Comparison of ENCODE assay signal across 16 cellular contexts in the genomic region with DNA sequence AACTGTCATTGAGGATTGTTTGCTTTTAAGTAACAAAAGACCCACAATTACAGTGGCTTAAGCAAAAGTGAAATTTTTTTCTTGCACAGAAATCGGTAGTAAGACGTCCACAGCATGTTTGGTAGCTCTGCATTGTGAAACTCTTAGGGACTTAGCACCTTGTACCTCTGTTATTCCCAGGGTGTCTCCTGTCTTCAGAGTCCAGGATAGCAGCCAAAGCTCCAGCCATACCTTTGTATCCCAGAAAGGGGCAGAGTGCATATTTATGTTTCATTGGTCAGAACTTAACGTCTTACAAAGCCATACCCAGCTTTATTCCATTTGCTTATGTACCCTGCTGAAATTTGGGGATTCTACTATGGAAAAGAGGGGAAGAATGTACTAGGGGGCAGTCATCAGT. TPM values are rescaled to one million over a fixed set of nuclear protein-coding genes. Genes with fewer than 3 reads are reported as not detected.
DNase-seq lines count a peak whose midpoint lies in the region; ATAC-seq, FAIRE-seq and TF ChIP-seq lines count a peak whose summit lies in the region.
"Had no signal": no experiment of that assay in that cellular context is flagged by ENCODE, and none has a peak within 500 bp of the region (broad histone marks: within the 10 kb centered on the region; RNA-seq: fewer than 3 reads in every experiment).

No MANE protein-coding gene starts in this region.

- no peak overlapping the region for H2AFZ ChIP-seq in HepG2 (ENCODE audit: low read length)

- H3K4me1 ChIP-seq in HepG2 (ENCODE audit: insufficient read depth, low read length) (no peaks in the 10 kb centered on the region), heart left ventricle (peaks cover 0 to 33% (median 8%) of the 10 kb centered on the region in 12 donors)

- no peak overlapping the region for H3K9ac ChIP-seq in HepG2 (ENCODE audit: insufficient read depth, low read depth, low read length)
- H3K9ac ChIP-seq: BLaER1 had no signal

- H3K27me3 ChIP-seq in HepG2 (ENCODE audit: control insufficient read depth in 1 of 2, insufficient read depth in 2 of 2, low read length in 2 of 2) (no peaks in the 10 kb centered on the region), heart left ventricle (no peaks in the 10 kb centered on the region)
- H3K27me3 ChIP-seq: BLaER1 had no signal

- in situ Hi-C loops in HepG2 (cut with HindIII; ENCODE audit: extremely low pct_ligation_motif_present, low pct_unique_long_range_greater_than_20kb), result no loop called here

- no peak overlapping the region for H3K4me3 ChIP-seq in HepG2 (replicated peaks in 1 of 3; ENCODE audit: insufficient read depth in 1 of 3, low read depth in 2 of 3, low read length in 3 of 3)
- H3K4me3 ChIP-seq in heart left ventricle, result no peak overlapping the region
- H3K4me3 ChIP-seq: BLaER1 had no signal

- no peak for TF ChIP-seq POLR2A in HepG2 (IDR thresholded peaks at IDR 0.05; ENCODE audit: insufficient read depth in 1 of 2, low read depth in 2 of 2, low read length in 2 of 2)
- no peak for TF ChIP-seq POLR2A in heart left ventricle (IDR thresholded peaks at IDR 0.05)

- CTCF ChIA-PET in HepG2 (lab: Yijun Ruan, JAX; ENCODE audit: low intra/inter-chr PET ratio, low total read pairs), result no interaction called here

- peaks cover 13% of the 10 kb centered on the region for H3K9me3 ChIP-seq in HepG2 (ENCODE audit: low read length)
- H3K9me3 ChIP-seq in heart left ventricle, result peaks cover 0 to 17% (median 0%) of the 10 kb centered on the region in 12 donors

- peak overlapping the region; percentile 1 for H3K27ac ChIP-seq in cingulate gyrus (ENCODE audit: low read depth, low read length)
- no peak overlapping the region for H3K27ac ChIP-seq in HepG2 (ENCODE audit: extremely low read length, insufficient read depth, low read length)
- H3K27ac ChIP-seq in temporal lobe (ENCODE audit: low read depth, low read length), result peak overlapping the region; percentile 4
- H3K27ac ChIP-seq in heart left ventricle, result no peak overlapping the region
- H3K27ac ChIP-seq: BLaER1 had no signal

- intact Hi-C loops in HepG2 (cut with micrococcal nuclease; ENCODE audit: unreplicated experiment) (no loop called here), heart left ventricle (cut with DNase I) (loop anchor here in 1 of 10 donors (10.0 kb wide), 1 partner anchor 58 kb away; no protein-coding TSS in a partner anchor)

- H3K4me2 ChIP-seq in HepG2 (ENCODE audit: low read depth, low read length), result no peak overlapping the region
- H3K4me2 ChIP-seq: BLaER1 had no signal

- TF ChIP-seq EP300 in HepG2 (IDR thresholded peaks at IDR 0.05; ENCODE audit: low read depth in 2 of 2, low read length in 2 of 2) (no peak), HepG2 (CRISPR knock-in tag; IDR thresholded peaks at IDR 0.05; ENCODE audit: borderline replicate concordance) (no peak)

- H4K20me1 ChIP-seq in HepG2 (ENCODE audit: insufficient read depth, low read length), result 0 out of 2 replicates have a peak, but pooled peaks cover under 1% of the 10 kb centered on the region

- peaks cover 16 to 81% of the 10 kb centered on the region in 2 experiments for H3K36me3 ChIP-seq in HepG2 (replicated peaks in 1 of 2; ENCODE audit: control insufficient read depth in 1 of 2, insufficient read depth in 2 of 2, low read length in 2 of 2)
- H3K36me3 ChIP-seq in heart left ventricle, result peaks cover 0 to 79% (median 35%) of the 10 kb centered on the region in 9 donors

- DNase-seq in GM18507 (ENCODE audit: extremely low spot score, insufficient read length, low read depth) (no peak), HepG2 (ENCODE audit: low spot score) (no peak), heart left ventricle (no peak), C1 segment of cervical spinal cord (lab: John Stamatoyannopoulos, UW) (no peak)
- no peak for DNase-seq in activated CD4-positive, CD25-positive, alpha-beta regulatory T cell (lab: John Stamatoyannopoulos, UW)
- DNase-seq: 8988T; AML-193; CD4-positive, CD25-positive, alpha-beta regulatory T cell; DMS53; GF-D8; IMR-90 had no signal

- POLR2A ChIA-PET in HepG2 (lab: Yijun Ruan, JAX), result no interaction called here

- ATAC-seq in HepG2 (no peak), heart left ventricle (no peak)
- ATAC-seq: HCT116 had no signal

- TF ChIP-seq CTCF in HepG2 (CRISPR knock-in tag; IDR thresholded peaks at IDR 0.05), result no peak
- no peak for TF ChIP-seq CTCF in heart left ventricle (IDR thresholded peaks at IDR 0.05)

- peak; percentile 24 for FAIRE-seq in GM18507 (lab: Jason Lieb, UNC)
- no peak for FAIRE-seq in HepG2 (lab: Jason Lieb, UNC)

- peaks cover 33% of the 10 kb centered on the region for H3K79me2 ChIP-seq in HepG2 (ENCODE audit: insufficient read depth, low read length)

- TF ChIP-seq RAD21 in HepG2 (CRISPR knock-in tag; IDR thresholded peaks at IDR 0.05), result no peak

- BruUV-seq in HepG2 (replicated peaks; lab: Mats Ljungman, UMichigan), result no TSS peak

- whole genome bisulfite sequencing in HepG2 (ENCODE audit: low lambda C conversion rate), result 77% methylated on average over 3 of the region's 3 CpGs
- 89 to 94% (median 93%) methylated on average over 3 of the region's 3 CpGs for WGBS in heart left ventricle, 4 donors

TF ChIP-seq in HepG2, 621 proteins besides CTCF, POLR2A, EP300 and RAD21:
- no peak for TF ChIP-seq ZNF232 (CRISPR knock-in tag; IDR thresholded peaks at IDR 0.05; ENCODE audit: borderline replicate concordance)
- peak; percentile 39 for TF ChIP-seq HNF4A (CRISPR knock-in tag; IDR thresholded peaks at IDR 0.05)

RNA-seq across cellular contexts. Expression of a gene that starts 32.8 kb away (rescaled TPM):
- total RNA-seq in HepG2 (2016; rRNA removed; fragmentation: Illumina TruSeq; extraction: Trizol) (66.4 and 108 TPM in 2 replicates), temporal lobe (41.3 TPM), heart left ventricle (100 to 1,000 TPM in 4 of 9 donors, 10 to 100 TPM in 5; 56.2 to 148 (median 91.7) TPM)
- total RNA-seq in HepG2 (2016; cell fraction: cytosol; rRNA removed; fragmentation: Illumina TruSeq; extraction: Trizol; ENCODE audit: low read depth), result 6.8 and 8.0 TPM in 2 replicates
- 66.9 and 102 TPM in 2 replicates for total RNA-seq in HepG2 (2016; cell fraction: insoluble cytoplasmic fraction; rRNA removed; fragmentation: Illumina TruSeq; extraction: Trizol)
- 26.4 and 27.1 TPM in 2 replicates for total RNA-seq in HepG2 (2016; cell fraction: membrane; rRNA removed; fragmentation: Illumina TruSeq; extraction: Trizol)
- 37.8 and 39.3 TPM in 2 replicates for total RNA-seq in HepG2 (2016; cell fraction: nucleus; rRNA removed; fragmentation: Illumina TruSeq; extraction: Trizol)
- polyA plus RNA-seq in HepG2 (2011; rRNA removed) (27.3 and 31.0 TPM in 2 replicates), heart left ventricle (10 to 100 TPM; 29.9 to 62.6 TPM)
- polyA plus RNA-seq in HepG2 (2011; cell fraction: cytosol; rRNA removed), result 23.0 and 32.3 TPM in 2 replicates
- polyA plus RNA-seq in HepG2 (2011; cell fraction: nucleus; rRNA removed), result 13.2 and 16.8 TPM in 2 replicates
- 32.6 and 37.2 TPM in 2 replicates for polyA plus RNA-seq in HepG2 (2012)
- 2.5 and 3.5 TPM in 2 replicates for polyA plus RNA-seq in HepG2 (2016; cell fraction: cytosol; fragmentation: Illumina TruSeq; extraction: Trizol; ENCODE audit: low read depth)
- 62.4 and 63.9 TPM in 2 replicates for polyA plus RNA-seq in HepG2 (2016; cell fraction: insoluble cytoplasmic fraction; fragmentation: Illumina TruSeq; extraction: Trizol; ENCODE audit: low read depth)
- 11.9 and 14.5 TPM in 2 replicates for polyA plus RNA-seq in HepG2 (2016; cell fraction: membrane; fragmentation: Illumina TruSeq; extraction: Trizol; ENCODE audit: low read depth)
- 27.7 and 40.2 TPM in 2 replicates for polyA plus RNA-seq in HepG2 (2016; cell fraction: nucleus; fragmentation: Illumina TruSeq; extraction: Trizol; ENCODE audit: insufficient read depth, low read depth)
- 70.4 and 98.0 TPM in 2 replicates for polyA minus RNA-seq in HepG2 (2011; rRNA and poly(A)+ RNA removed; ENCODE audit: low replicate concordance)
- polyA minus RNA-seq in HepG2 (2011; cell fraction: cytosol; rRNA and poly(A)+ RNA removed), result 69.4 and 79.3 TPM in 2 replicates
- 46.7 and 61.4 TPM in 2 replicates for polyA minus RNA-seq in HepG2 (2011; cell fraction: nucleus; rRNA and poly(A)+ RNA removed)

RNA-seq across cellular contexts. Expression of a gene that starts 37.8 kb away (rescaled TPM):
- total RNA-seq in HepG2 (2016; rRNA removed; fragmentation: Illumina TruSeq; extraction: Trizol), result not detected in 2 replicates
- total RNA-seq in HepG2 (2016; cell fraction: cytosol; rRNA removed; fragmentation: Illumina TruSeq; extraction: Trizol; ENCODE audit: low read depth), result not detected in 2 replicates
- total RNA-seq in HepG2 (2016; cell fraction: insoluble cytoplasmic fraction; rRNA removed; fragmentation: Illumina TruSeq; extraction: Trizol), result 0.10 TPM in 1 of 2 replicates, not detected in the other
- 0.06 TPM in 1 of 2 replicates, not detected in the other for total RNA-seq in HepG2 (2016; cell fraction: membrane; rRNA removed; fragmentation: Illumina TruSeq; extraction: Trizol)
- not detected in 2 replicates for total RNA-seq in HepG2 (2016; cell fraction: nucleus; rRNA removed; fragmentation: Illumina TruSeq; extraction: Trizol)
- 0.09 TPM in 2 replicates for polyA plus RNA-seq in HepG2 (2011; rRNA removed)
- polyA plus RNA-seq in HepG2 (2011; cell fraction: cytosol; rRNA removed), result 0.05 and 0.09 TPM in 2 replicates
- polyA plus RNA-seq in HepG2 (2011; cell fraction: nucleus; rRNA removed), result 0.09 and 0.13 TPM in 2 replicates
- 0.04 and 0.23 TPM in 2 replicates for polyA plus RNA-seq in HepG2 (2012)
- polyA plus RNA-seq in HepG2 (2016; cell fraction: cytosol; fragmentation: Illumina TruSeq; extraction: Trizol; ENCODE audit: low read depth), result not detected in 2 replicates
- 0.10 TPM in 1 of 2 replicates, not detected in the other for polyA plus RNA-seq in HepG2 (2016; cell fraction: insoluble cytoplasmic fraction; fragmentation: Illumina TruSeq; extraction: Trizol; ENCODE audit: low read depth)
- polyA plus RNA-seq in HepG2 (2016; cell fraction: membrane; fragmentation: Illumina TruSeq; extraction: Trizol; ENCODE audit: low read depth), result not detected in 2 replicates
- polyA plus RNA-seq in HepG2 (2016; cell fraction: nucleus; fragmentation: Illumina TruSeq; extraction: Trizol; ENCODE audit: insufficient read depth, low read depth), result not detected in 2 replicates
- polyA minus RNA-seq in HepG2 (2011; rRNA and poly(A)+ RNA removed; ENCODE audit: low replicate concordance), result not detected in 2 replicates
- polyA minus RNA-seq in HepG2 (2011; cell fraction: cytosol; rRNA and poly(A)+ RNA removed), result not detected in 2 replicates
- polyA minus RNA-seq in HepG2 (2011; cell fraction: nucleus; rRNA and poly(A)+ RNA removed), result not detected in 2 replicates
- 2.0 TPM for total RNA-seq in temporal lobe
- 10 to 100 TPM in 1 of 9 donors, 1 to 10 TPM in 1, under 1 TPM in 6, not detected in 1; 0.24 to 11.1 (median 0.43) TPM for total RNA-seq in heart left ventricle
- polyA plus RNA-seq in heart left ventricle, result under 1 TPM; 0.33 to 0.65 TPM
- total RNA-seq: CD4-positive, CD25-positive, alpha-beta regulatory T cell; H4; IMR-90 had no signal
- polyA plus RNA-seq: IMR-90 had no signal

Comparison
In these comparisons a context has a peak if more than half of its experiments do, and no peak if none do; other contexts are left out.
1. H3K27ac ChIP-seq: peak in cingulate gyrus (single experiment) and temporal lobe (single experiment); none in HepG2 (single experiment) and heart left ventricle (0 of 12).